In genomic region chr7:5979680-5980314, GRCh38 we compare ENCODE assay signal across 12 cellular contexts. TPM values are rescaled to one million over a fixed set of nuclear protein-coding genes. Genes with fewer than 3 reads are reported as not detected.
"Had no signal": no experiment of that assay in that cellular context is flagged by ENCODE, and none has a peak within 500 bp of the region (broad histone marks: within the 10 kb centered on the region; RNA-seq: fewer than 3 reads in every experiment).

No MANE protein-coding gene starts in this region.

RNA-seq across cellular contexts. Expression of gene RSPH10B, which starts 9.3 kb away (rescaled TPM):
- total RNA-seq: activated B cell treated with CpG ODN at 0.5 μM for 24 hours, astrocyte, bronchial epithelial cell, cardiac septum, esophagus squamous epithelium, gastroesophageal sphincter, glomerular endothelial cell had no signal
- polyA plus RNA-seq: fibroblast of lung had no signal

RNA-seq across cellular contexts. Expression of gene ANKRD61, which starts 51.4 kb away (rescaled TPM):
- total RNA-seq: activated B cell treated with CpG ODN at 0.5 μM for 24 hours, cardiac septum, cerebellum, dermis blood vessel endothelial cell, fibroblast of villous mesenchyme, glomerular endothelial cell, T-helper 17 cell had no signal
